Comparison of ENCODE assay signal across 21 cellular contexts in genomic region chr16:454397-454940, GRCh38. TPM values are rescaled to one million over a fixed set of nuclear protein-coding genes. Genes with fewer than 3 reads are reported as not detected.
DNase-seq lines count a peak whose midpoint lies in the region; ATAC-seq, FAIRE-seq and TF ChIP-seq lines count a peak whose summit lies in the region.
"Had no signal": no experiment of that assay in that cellular context is flagged by ENCODE, and none has a peak within 500 bp of the region (broad histone marks: within the 10 kb centered on the region; RNA-seq: fewer than 3 reads in every experiment).

No MANE protein-coding gene starts in this region.

- H3K4me2 ChIP-seq in GM12878 (ENCODE audit: control insufficient read depth, insufficient read depth) (no peak overlapping the region), mesenchymal stem cell (ENCODE audit: low read length, poor library complexity, severe bottlenecking) (no peak overlapping the region)
- H3K4me2 ChIP-seq: KMS-11 had no signal

- no peak for TF ChIP-seq CTCF in cardiac muscle cell (IDR thresholded peaks at IDR 0.05; ENCODE audit: low read depth, low read length)
- TF ChIP-seq CTCF in GM12878 (IDR thresholded peaks at IDR 0.05 in 2 of 3, conservative IDR thresholded peaks at IDR 0.05 in 1 of 3; ENCODE audit: control insufficient read depth in 2 of 3, extremely low read depth in 1 of 3, insufficient read depth in 1 of 3, low read depth in 3 of 3, low read length in 3 of 3), result no peak

- no peak overlapping the region for H4K8ac ChIP-seq in mesenchymal stem cell (ENCODE audit: low read length)

- WGBS in GM12878 (ENCODE audit: insufficient coverage, insufficient replicate concordance, low lambda C conversion rate, missing lambda C conversion rate), result 90% methylated on average over 13 of the region's 13 CpGs
- WGBS in mesenchymal stem cell, result 95% methylated on average over 13 of the region's 13 CpGs

- BruUV-seq in GM12878 (replicated peaks; lab: Mats Ljungman, UMichigan), result no TSS peak

- H2BK12ac ChIP-seq in mesenchymal stem cell (ENCODE audit: low read length in 2 of 2), result no peak overlapping the region

- H2BK5ac ChIP-seq in mesenchymal stem cell (ENCODE audit: low read depth, low read length, poor library complexity, severe bottlenecking), result no peak overlapping the region

- H3K9ac ChIP-seq in GM12878 (ENCODE audit: control insufficient read depth, insufficient read depth, low read length) (no peak overlapping the region), mesenchymal stem cell (ENCODE audit: low read length) (no peak overlapping the region)
- H3K9ac ChIP-seq: KMS-11 had no signal

- H3K36me3 ChIP-seq in cardiac muscle cell, result no peaks in the 10 kb centered on the region
- no peaks in the 10 kb centered on the region for H3K36me3 ChIP-seq in GM12878 (ENCODE audit: control insufficient read depth in 2 of 2, insufficient read depth in 2 of 2, low read length in 1 of 2)
- H3K36me3 ChIP-seq in mesenchymal stem cell (ENCODE audit: control insufficient read depth in 1 of 2, insufficient read depth in 2 of 2, low read depth in 1 of 2, low read length in 2 of 2), result peaks cover 0 to 4% of the 10 kb centered on the region in 2 experiments
- H3K36me3 ChIP-seq: BE2C had no signal

- peaks cover 0 to 4% (median 2%) of the 10 kb centered on the region in 3 donors for H3K27me3 Mint-ChIP-seq in immature natural killer cell (ENCODE audit: low read depth in 3 of 3)
- H3K27me3 Mint-ChIP-seq: CD4-positive, alpha-beta T cell had no signal

- no peaks in the 10 kb centered on the region for H3K9me3 Mint-ChIP-seq in immature natural killer cell
- H3K9me3 Mint-ChIP-seq: CD4-positive, alpha-beta T cell had no signal

- CTCF ChIA-PET in GM12878 (lab: Yijun Ruan, JAX), result no interaction called here

- peaks cover 16% of the 10 kb centered on the region for H3K79me1 ChIP-seq in mesenchymal stem cell (replicated peaks; ENCODE audit: low read length, poor library complexity, severe bottlenecking)

- no peak overlapping the region for H3K18ac ChIP-seq in mesenchymal stem cell (ENCODE audit: low read depth in 1 of 2, low read length in 2 of 2)

- H3K4me3 Mint-ChIP-seq in immature natural killer cell, result peak overlapping the region in 1 of 5 donors; percentile 15
- H3K4me3 Mint-ChIP-seq: CD4-positive, alpha-beta T cell had no signal

- no peak overlapping the region for H3K14ac ChIP-seq in mesenchymal stem cell (ENCODE audit: low read length in 2 of 2)

- H4K91ac ChIP-seq in mesenchymal stem cell (ENCODE audit: low read length), result no peak overlapping the region

- no peak overlapping the region for H2AFZ ChIP-seq in GM12878 (ENCODE audit: control insufficient read depth, low read depth, low read length)
- no peak overlapping the region for H2AFZ ChIP-seq in mesenchymal stem cell (ENCODE audit: low read depth, low read length)

- H3K27ac ChIP-seq in cardiac muscle cell (peak overlapping the region; percentile 62), GM12878 (ENCODE audit: control insufficient read depth, insufficient read depth) (no peak overlapping the region; the same call in 1 of the 2 replicates), mesenchymal stem cell (ENCODE audit: low read length, poor library complexity, severe bottlenecking) (no peak overlapping the region)
- H3K27ac ChIP-seq: KMS-11 had no signal

- FAIRE-seq in GM12878 (lab: Jason Lieb, UNC) (no peak), H54 (lab: Jason Lieb, UNC) (no peak)

- TF ChIP-seq RAD21 in GM12878 (IDR thresholded peaks at IDR 0.05; ENCODE audit: insufficient read depth, low read depth, low read length), result no peak

- no peaks in the 10 kb centered on the region for H3K36me3 Mint-ChIP-seq in immature natural killer cell

- POLR2A ChIA-PET in GM12878 (lab: Charles Lee), result interaction anchor here (0.8 kb wide), 1 partner anchor 872 kb away, joined by 14 read pairs; no protein-coding TSS in a partner anchor

- H2AK5ac ChIP-seq in mesenchymal stem cell (ENCODE audit: low read length, severe bottlenecking), result no peak overlapping the region

- no peaks in the 10 kb centered on the region for H4K20me1 ChIP-seq in GM12878 (ENCODE audit: control insufficient read depth, insufficient read depth)

- no peaks in the 10 kb centered on the region for H3K27me3 ChIP-seq in cardiac muscle cell
- H3K27me3 ChIP-seq in GM12878 (replicated peaks in 1 of 2; ENCODE audit: control insufficient read depth in 2 of 2, insufficient read depth in 2 of 2, low read length in 1 of 2), result no peaks in the 10 kb centered on the region
- no peaks in the 10 kb centered on the region for H3K27me3 ChIP-seq in mesenchymal stem cell (ENCODE audit: control insufficient read depth in 1 of 2, insufficient read depth in 1 of 2, low read length in 2 of 2)
- H3K27me3 ChIP-seq: BE2C had no signal

- H3K23ac ChIP-seq in mesenchymal stem cell (ENCODE audit: low read length in 2 of 2), result no peak overlapping the region

- no peak for DNase-seq in cardiac muscle cell (ENCODE audit: low read depth in 1 of 2, low spot score in 1 of 2)
- no peak for DNase-seq in left ventricle myocardium superior
- no peak for DNase-seq in GM12878 (ENCODE audit: low read depth, low spot score)
- no peak for DNase-seq in immature natural killer cell
- DNase-seq in KBM-7, result no peak
- no peak for DNase-seq in mesenchymal stem cell
- DNase-seq in H54 (ENCODE audit: insufficient read length, low spot score), result no peak
- DNase-seq: 8988T; BE2C; Calu3; CD4-positive, alpha-beta T cell; DMS53; NCI-H1092 treated with DMSO at 0.1 percent for 48 hours; NCI-H1694; NK-92 treated with Interleukin-12 subunit alpha and Interleukin-12 subunit beta, amount 100 ng/mL, for 24 hours; OCI-M1; RPMI8226; SIG-M5 had no signal

- SMC1A ChIA-PET in GM12878 (lab: Charles Lee; ENCODE audit: uncharacterized antibody, unreplicated experiment), result interaction anchor here (0.6 kb wide), 1 partner anchor 9 kb away, joined by 3 read pairs; no protein-coding TSS in a partner anchor

- no peak overlapping the region for H3K4me3 ChIP-seq in cardiac muscle cell
- H3K4me3 ChIP-seq in GM12878, result no peak overlapping the region
- no peak overlapping the region for H3K4me3 ChIP-seq in mesenchymal stem cell (ENCODE audit: insufficient read depth in 1 of 2, low read depth in 1 of 2, low read length in 2 of 2)

- H3K9me3 ChIP-seq in cardiac muscle cell (ENCODE audit: low read depth), result no peaks in the 10 kb centered on the region
- no peaks in the 10 kb centered on the region for H3K9me3 ChIP-seq in GM12878 (replicated peaks; ENCODE audit: control insufficient read depth, insufficient read depth, low read length)
- no peaks in the 10 kb centered on the region for H3K9me3 ChIP-seq in mesenchymal stem cell (ENCODE audit: control insufficient read depth, low read length)
- H3K9me3 ChIP-seq: BE2C had no signal

- H3K4me1 ChIP-seq in cardiac muscle cell (ENCODE audit: low read depth) (peaks cover 29% of the 10 kb centered on the region), GM12878 (ENCODE audit: control insufficient read depth, insufficient read depth, low read length) (peaks cover 10% of the 10 kb centered on the region), mesenchymal stem cell (ENCODE audit: control insufficient read depth, insufficient read depth, low read depth, low read length) (peaks cover 19% of the 10 kb centered on the region)

- TF ChIP-seq POLR2A in GM12878 (IDR thresholded peaks at IDR 0.05; ENCODE audit: low read depth, low read length) (no peak), H54 (IDR thresholded peaks at IDR 0.05; ENCODE audit: low read depth, low read length) (no peak)

- peak overlapping the region in 5 of 6 donors; percentile 21 to 71 (median 42) for H3K27ac Mint-ChIP-seq in immature natural killer cell
- H3K27ac Mint-ChIP-seq: CD4-positive, alpha-beta T cell had no signal

- no peak for TF ChIP-seq EP300 in GM12878 (IDR thresholded peaks at IDR 0.05; ENCODE audit: borderline replicate concordance in 1 of 2, control insufficient read depth in 1 of 2, low read depth in 2 of 2, low read length in 2 of 2)

- ATAC-seq in left ventricle myocardium superior (no peak), GM12878 (no peak), HG02938 (IDR thresholded peaks at IDR 0.05; ENCODE audit: unreplicated experiment) (no peak)
- ATAC-seq: HCT116 had no signal

- no peak overlapping the region for H2BK15ac ChIP-seq in mesenchymal stem cell (ENCODE audit: low read depth, poor library complexity, severe bottlenecking)

- H2BK120ac ChIP-seq in mesenchymal stem cell (ENCODE audit: low read depth, low read length), result no peak overlapping the region

- no peaks in the 10 kb centered on the region for H3K79me2 ChIP-seq in GM12878 (ENCODE audit: control insufficient read depth, insufficient read depth, low read length)

- RAD21 ChIA-PET in GM12878 (lab: Charles Lee; ENCODE audit: unreplicated experiment), result no interaction called here

- peaks cover 17 to 25% of the 10 kb centered on the region in 2 donors for H3K4me1 Mint-ChIP-seq in immature natural killer cell

- in situ Hi-C loops in GM12878 (cut with MboI), result no loop called here
- in situ Hi-C loops in KBM-7 (cut with MboI; ENCODE audit: low pct_unique_long_range_greater_than_20kb, low sequenced_read_pairs), result no loop called here

- H3K4ac ChIP-seq in mesenchymal stem cell (ENCODE audit: low read depth in 1 of 2, low read length in 2 of 2), result no peak overlapping the region

- intact Hi-C loops in left ventricle myocardium superior (cut with micrococcal nuclease) (no loop called here), GM12878 (cut with micrococcal nuclease; ENCODE audit: unreplicated experiment) (no loop called here)

RNA-seq across cellular contexts. Expression of gene RAB11FIP3, which starts 29.0 kb away (rescaled TPM):
- total RNA-seq in cardiac muscle cell, result 61.8 and 77.1 TPM in 2 replicates
- polyA plus RNA-seq in cardiac muscle cell, result 55.3 TPM in 2 replicates
- 28.3 TPM for total RNA-seq in left ventricle myocardium superior
- 79.4 and 83.5 TPM in 2 replicates for total RNA-seq in GM12878 (2013; cell fraction: nucleolus; rRNA removed)
- total RNA-seq in GM12878 (2014; rRNA removed), result 11.3 and 11.4 TPM in 2 replicates
- 9.1 and 9.8 TPM in 2 replicates for total RNA-seq in GM12878 (2014; rRNA removed; fragmentation: Illumina TruSeq; extraction: Trizol)
- total RNA-seq in GM12878 (2021), result 25.6 and 27.3 TPM in 2 replicates
- 5.8 TPM for polyA plus RNA-seq in GM12878 (2011; ENCODE audit: low read depth)
- 5.3 and 6.3 TPM in 2 replicates for polyA plus RNA-seq in GM12878 (2011; rRNA removed)
- polyA plus RNA-seq in GM12878 (2011; cell fraction: cytosol; rRNA removed), result 7.6 and 7.7 TPM in 2 replicates
- polyA plus RNA-seq in GM12878 (2011; cell fraction: nucleus; rRNA removed), result 34.2 and 58.7 TPM in 2 replicates
- 17.0 and 20.0 TPM in 2 replicates for polyA plus RNA-seq in GM12878 (2012)
- 3.3 and 9.2 TPM in 2 replicates for polyA plus RNA-seq in GM12878 (2014; fragmentation: Illumina TruSeq; extraction: Trizol)
- 1 to 10 TPM; 1.2 to 1.3 TPM for polyA plus RNA-seq in GM12878 (2014; fragmentation: Nextera tagmentation; extraction: Ambion mirVana)
- 17.1 and 22.4 TPM in 2 replicates for polyA plus RNA-seq in GM12878 (2014; rRNA removed)
- polyA plus RNA-seq in GM12878 (2016; fragmentation: Nextera tagmentation; extraction: Ambion mirVana), result 1 to 10 TPM; 1.5 to 1.7 TPM
- polyA minus RNA-seq in GM12878 (2011; rRNA and poly(A)+ RNA removed), result 7.0 and 16.6 TPM in 2 replicates
- 7.1 and 7.3 TPM in 2 replicates for polyA minus RNA-seq in GM12878 (2011; cell fraction: cytosol; rRNA and poly(A)+ RNA removed)
- 8.1 and 17.4 TPM in 2 replicates for polyA minus RNA-seq in GM12878 (2011; cell fraction: nucleus; rRNA and poly(A)+ RNA removed)
- 1 to 10 TPM in 2 of 3 donors, under 1 TPM in 1; 0.04 to 3.7 (median 1.8) TPM for polyA plus RNA-seq in immature natural killer cell
- 15.0 TPM for polyA plus RNA-seq in mesenchymal stem cell (2013, experiment 1 of 2)
- polyA plus RNA-seq in mesenchymal stem cell (2013, experiment 2 of 2), result 14.4 TPM

RNA-seq across cellular contexts. Expression of gene DECR2, which starts 52.8 kb away (rescaled TPM):
- total RNA-seq in cardiac muscle cell, result 48.7 and 51.5 TPM in 2 replicates
- 49.5 and 50.0 TPM in 2 replicates for polyA plus RNA-seq in cardiac muscle cell
- total RNA-seq in left ventricle myocardium superior, result 9.8 TPM
- 5.9 and 9.1 TPM in 2 replicates for total RNA-seq in GM12878 (2013; cell fraction: nucleolus; rRNA removed)
- total RNA-seq in GM12878 (2014; rRNA removed), result 7.2 and 8.0 TPM in 2 replicates
- 4.0 and 4.7 TPM in 2 replicates for total RNA-seq in GM12878 (2014; rRNA removed; fragmentation: Illumina TruSeq; extraction: Trizol)
- 13.0 and 13.1 TPM in 2 replicates for total RNA-seq in GM12878 (2021)
- 4.2 TPM for polyA plus RNA-seq in GM12878 (2011; ENCODE audit: low read depth)
- 2.0 TPM in 2 replicates for polyA plus RNA-seq in GM12878 (2011; rRNA removed)
- 4.1 and 7.0 TPM in 2 replicates for polyA plus RNA-seq in GM12878 (2011; cell fraction: cytosol; rRNA removed)
- polyA plus RNA-seq in GM12878 (2011; cell fraction: nucleus; rRNA removed), result 15.3 and 20.1 TPM in 2 replicates
- polyA plus RNA-seq in GM12878 (2012), result 5.8 and 8.8 TPM in 2 replicates
- polyA plus RNA-seq in GM12878 (2014; fragmentation: Illumina TruSeq; extraction: Trizol), result 2.9 and 3.1 TPM in 2 replicates
- polyA plus RNA-seq in GM12878 (2014; fragmentation: Nextera tagmentation; extraction: Ambion mirVana), result 1 to 10 TPM in 1 of 2 experiments, under 1 TPM in 1; 0.53 to 1.8 TPM
- 20.3 and 21.5 TPM in 2 replicates for polyA plus RNA-seq in GM12878 (2014; rRNA removed)
- polyA plus RNA-seq in GM12878 (2016; fragmentation: Nextera tagmentation; extraction: Ambion mirVana), result 10 to 100 TPM; 16.1 to 16.4 TPM
- 0.80 and 0.98 TPM in 2 replicates for polyA minus RNA-seq in GM12878 (2011; rRNA and poly(A)+ RNA removed)
- polyA minus RNA-seq in GM12878 (2011; cell fraction: cytosol; rRNA and poly(A)+ RNA removed), result 3.9 and 4.1 TPM in 2 replicates
- 1.5 and 2.6 TPM in 2 replicates for polyA minus RNA-seq in GM12878 (2011; cell fraction: nucleus; rRNA and poly(A)+ RNA removed)
- polyA plus RNA-seq in immature natural killer cell, result 10 to 100 TPM in 1 of 3 donors, 1 to 10 TPM in 2; 3.6 to 12.9 (median 5.4) TPM
- polyA plus RNA-seq in mesenchymal stem cell (2013, experiment 1 of 2), result 21.5 TPM
- polyA plus RNA-seq in mesenchymal stem cell (2013, experiment 2 of 2), result 21.2 TPM

RNA-seq across cellular contexts. Expression of gene NME4, which starts 57.5 kb away (rescaled TPM):
- total RNA-seq in cardiac muscle cell (352 and 452 TPM in 2 replicates), left ventricle myocardium superior (89.2 TPM), GM12878 (2014; rRNA removed) (123 and 142 TPM in 2 replicates), GM12878 (2014; rRNA removed; fragmentation: Illumina TruSeq; extraction: Trizol) (60.4 and 63.0 TPM in 2 replicates), GM12878 (2021) (133 and 141 TPM in 2 replicates)
- polyA plus RNA-seq in cardiac muscle cell (518 and 664 TPM in 2 replicates), GM12878 (2011; rRNA removed) (5.0 and 11.1 TPM in 2 replicates), GM12878 (2014; fragmentation: Illumina TruSeq; extraction: Trizol) (28.2 and 60.5 TPM in 2 replicates), GM12878 (2014; fragmentation: Nextera tagmentation; extraction: Ambion mirVana) (10 to 100 TPM; 11.0 to 15.3 TPM), GM12878 (2014; rRNA removed) (235 and 245 TPM in 2 replicates), GM12878 (2016; fragmentation: Nextera tagmentation; extraction: Ambion mirVana) (100 to 1,000 TPM; 132 to 161 TPM), immature natural killer cell (10 to 100 TPM; 30.4 to 53.7 (median 36.5) TPM)
- 20.8 and 21.3 TPM in 2 replicates for total RNA-seq in GM12878 (2013; cell fraction: nucleolus; rRNA removed)
- polyA plus RNA-seq in GM12878 (2011; ENCODE audit: low read depth), result 39.2 TPM
- 14.1 and 21.2 TPM in 2 replicates for polyA plus RNA-seq in GM12878 (2011; cell fraction: cytosol; rRNA removed)
- polyA plus RNA-seq in GM12878 (2011; cell fraction: nucleus; rRNA removed), result 11.7 and 12.6 TPM in 2 replicates
- polyA plus RNA-seq in GM12878 (2012), result 101 and 103 TPM in 2 replicates
- polyA minus RNA-seq in GM12878 (2011; rRNA and poly(A)+ RNA removed), result 2.3 and 4.6 TPM in 2 replicates
- polyA minus RNA-seq in GM12878 (2011; cell fraction: cytosol; rRNA and poly(A)+ RNA removed), result 12.4 and 18.3 TPM in 2 replicates
- polyA minus RNA-seq in GM12878 (2011; cell fraction: nucleus; rRNA and poly(A)+ RNA removed), result 1.5 and 2.6 TPM in 2 replicates
- 411 TPM for polyA plus RNA-seq in mesenchymal stem cell (2013, experiment 1 of 2)
- 395 TPM for polyA plus RNA-seq in mesenchymal stem cell (2013, experiment 2 of 2)
